In the genomic region with DNA sequence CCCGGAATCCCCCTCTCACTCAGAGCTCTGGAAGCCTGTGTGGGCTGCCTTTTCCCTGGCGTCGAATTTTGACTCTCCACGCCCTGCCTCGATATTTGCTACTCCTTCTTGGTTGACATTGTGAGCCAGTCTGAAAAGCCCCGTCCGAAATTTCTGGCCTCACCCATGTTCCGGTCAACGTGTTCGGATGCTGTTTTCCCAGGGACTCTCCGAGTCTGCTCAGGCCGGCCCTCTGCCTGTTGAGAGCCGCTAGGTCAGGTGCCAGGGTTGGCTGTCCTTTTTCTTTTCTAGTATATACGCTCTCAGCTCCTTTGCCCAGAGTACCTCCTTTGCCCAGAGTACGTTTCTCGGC, we compare ENCODE assay signal across 1 cellular context.
A peak's percentile ranks its signal among the peaks of the same experiment; 100 is the strongest.
TF ChIP-seq lines count a peak whose summit lies in the region.

No MANE protein-coding gene starts in this region.

TF ChIP-seq in K562, 482 proteins besides CTCF, POLR2A, EP300 and RAD21 (continued from another document):
- TF ChIP-seq, protein P1, sequence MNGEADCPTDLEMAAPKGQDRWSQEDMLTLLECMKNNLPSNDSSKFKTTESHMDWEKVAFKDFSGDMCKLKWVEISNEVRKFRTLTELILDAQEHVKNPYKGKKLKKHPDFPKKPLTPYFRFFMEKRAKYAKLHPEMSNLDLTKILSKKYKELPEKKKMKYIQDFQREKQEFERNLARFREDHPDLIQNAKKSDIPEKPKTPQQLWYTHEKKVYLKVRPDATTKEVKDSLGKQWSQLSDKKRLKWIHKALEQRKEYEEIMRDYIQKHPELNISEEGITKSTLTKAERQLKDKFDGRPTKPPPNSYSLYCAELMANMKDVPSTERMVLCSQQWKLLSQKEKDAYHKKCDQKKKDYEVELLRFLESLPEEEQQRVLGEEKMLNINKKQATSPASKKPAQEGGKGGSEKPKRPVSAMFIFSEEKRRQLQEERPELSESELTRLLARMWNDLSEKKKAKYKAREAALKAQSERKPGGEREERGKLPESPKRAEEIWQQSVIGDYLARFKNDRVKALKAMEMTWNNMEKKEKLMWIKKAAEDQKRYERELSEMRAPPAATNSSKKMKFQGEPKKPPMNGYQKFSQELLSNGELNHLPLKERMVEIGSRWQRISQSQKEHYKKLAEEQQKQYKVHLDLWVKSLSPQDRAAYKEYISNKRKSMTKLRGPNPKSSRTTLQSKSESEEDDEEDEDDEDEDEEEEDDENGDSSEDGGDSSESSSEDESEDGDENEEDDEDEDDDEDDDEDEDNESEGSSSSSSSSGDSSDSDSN (IDR thresholded peaks at IDR 0.05; ENCODE audit: borderline replicate concordance in 1 of 2, low read depth in 2 of 2, low read length in 2 of 2) = 0 out of 4 replicates have a peak, but pooled peaks of 1 of the 2 experiments have one; percentile 50
